In the genomic region with DNA sequence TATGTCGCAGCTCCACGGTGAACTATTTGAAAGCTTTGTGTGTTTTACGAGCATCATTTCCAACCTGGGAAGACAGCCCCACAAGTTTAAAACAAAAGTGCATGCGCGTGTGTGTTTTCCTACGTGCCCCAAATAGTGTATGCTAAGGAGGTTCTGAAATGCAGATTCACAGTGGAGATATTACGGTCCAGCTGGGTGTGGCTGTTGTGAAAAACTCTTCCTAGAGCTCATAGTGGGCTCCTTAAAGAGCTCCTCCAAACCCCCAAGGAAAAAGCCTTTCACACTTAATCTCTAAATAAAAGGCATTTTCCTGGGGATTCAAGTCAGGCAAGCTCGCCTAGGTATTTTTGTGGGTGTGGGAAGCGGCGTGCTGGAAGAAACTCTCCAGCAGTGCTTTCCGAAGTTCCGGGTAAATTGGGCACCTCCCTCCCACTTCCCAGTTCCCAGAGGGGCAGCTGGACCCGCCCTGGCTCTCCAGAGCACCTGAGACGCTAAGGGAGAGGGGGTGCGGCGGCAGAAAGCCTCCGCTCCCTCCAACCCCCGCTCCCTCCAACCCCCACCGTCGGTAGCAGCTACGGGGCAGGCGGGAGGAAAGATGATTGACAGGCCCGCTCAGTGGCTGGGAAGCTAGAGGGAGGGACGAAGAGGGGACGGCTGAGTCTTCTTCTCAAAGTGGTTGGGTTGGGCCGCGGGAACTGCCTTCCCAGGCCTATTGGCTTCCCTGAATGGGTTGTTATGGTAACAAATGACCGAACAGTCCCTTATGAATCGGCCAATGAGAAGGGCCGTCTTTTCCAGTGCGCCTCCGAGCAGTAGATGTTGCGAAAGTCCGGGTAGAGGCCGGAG, we compare ENCODE assay signal across 1 cellular context.
TF ChIP-seq lines count a peak whose summit lies in the region.

No MANE protein-coding gene starts in this region.

TF ChIP-seq in liver, 16 proteins besides CTCF, POLR2A, EP300 and RAD21 (continued from another document):
- TF ChIP-seq, protein P1, sequence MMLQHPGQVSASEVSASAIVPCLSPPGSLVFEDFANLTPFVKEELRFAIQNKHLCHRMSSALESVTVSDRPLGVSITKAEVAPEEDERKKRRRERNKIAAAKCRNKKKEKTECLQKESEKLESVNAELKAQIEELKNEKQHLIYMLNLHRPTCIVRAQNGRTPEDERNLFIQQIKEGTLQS (IDR thresholded peaks at IDR 0.05), result no peak
- TF ChIP-seq HNF4G (IDR thresholded peaks at IDR 0.05) (no peak), RXRA (IDR thresholded peaks at IDR 0.05) (peak; percentile 32 to 59), GABPA (IDR thresholded peaks at IDR 0.05 in 1 of 2, conservative IDR thresholded peaks at IDR 0.05 in 1 of 2) (peak in 1 of 2 donors; percentile 78)
- TF ChIP-seq, protein P2, sequence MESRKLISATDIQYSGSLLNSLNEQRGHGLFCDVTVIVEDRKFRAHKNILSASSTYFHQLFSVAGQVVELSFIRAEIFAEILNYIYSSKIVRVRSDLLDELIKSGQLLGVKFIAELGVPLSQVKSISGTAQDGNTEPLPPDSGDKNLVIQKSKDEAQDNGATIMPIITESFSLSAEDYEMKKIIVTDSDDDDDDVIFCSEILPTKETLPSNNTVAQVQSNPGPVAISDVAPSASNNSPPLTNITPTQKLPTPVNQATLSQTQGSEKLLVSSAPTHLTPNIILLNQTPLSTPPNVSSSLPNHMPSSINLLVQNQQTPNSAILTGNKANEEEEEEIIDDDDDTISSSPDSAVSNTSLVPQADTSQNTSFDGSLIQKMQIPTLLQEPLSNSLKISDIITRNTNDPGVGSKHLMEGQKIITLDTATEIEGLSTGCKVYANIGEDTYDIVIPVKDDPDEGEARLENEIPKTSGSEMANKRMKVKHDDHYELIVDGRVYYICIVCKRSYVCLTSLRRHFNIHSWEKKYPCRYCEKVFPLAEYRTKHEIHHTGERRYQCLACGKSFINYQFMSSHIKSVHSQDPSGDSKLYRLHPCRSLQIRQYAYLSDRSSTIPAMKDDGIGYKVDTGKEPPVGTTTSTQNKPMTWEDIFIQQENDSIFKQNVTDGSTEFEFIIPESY (IDR thresholded peaks at IDR 0.05), result peak; percentile 77
